In genomic region chr6:25652007-25652515, GRCh38 we compare ENCODE assay signal across 8 cellular contexts. TPM values are rescaled to one million over a fixed set of nuclear protein-coding genes. Genes with fewer than 3 reads are reported as not detected.
DNase-seq lines count a peak whose midpoint lies in the region; ATAC-seq and FAIRE-seq lines count a peak whose summit lies in the region.

A gene with protein sequence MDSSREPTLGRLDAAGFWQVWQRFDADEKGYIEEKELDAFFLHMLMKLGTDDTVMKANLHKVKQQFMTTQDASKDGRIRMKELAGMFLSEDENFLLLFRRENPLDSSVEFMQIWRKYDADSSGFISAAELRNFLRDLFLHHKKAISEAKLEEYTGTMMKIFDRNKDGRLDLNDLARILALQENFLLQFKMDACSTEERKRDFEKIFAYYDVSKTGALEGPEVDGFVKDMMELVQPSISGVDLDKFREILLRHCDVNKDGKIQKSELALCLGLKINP (plus strand): TSS chr6:25652215. CDS start chr6:25652404, 189 bp downstream.

- no peak for ATAC-seq in GM18909 (IDR thresholded peaks at IDR 0.05; ENCODE audit: poor library complexity, unreplicated experiment)

- DNase-seq in EL (peak; percentile 43), NCI-H2029 treated with DMSO at 0.1 percent for 48 hours (lab: John Stamatoyannopoulos, UW) (peak; percentile 38), activated T-cell treated with anti-CD3 and anti-CD28 coated beads for 4 hours (peak; percentile 7), frontal cortex (ENCODE audit: low spot score in 2 of 2) (peak; percentile 20), non-pigmented ciliary epithelial cell (ENCODE audit: low read depth) (peak; percentile 10), cerebellum (ENCODE audit: low spot score) (no peak), GF-D8 (lab: John Stamatoyannopoulos, UW) (no peak)

- FAIRE-seq in frontal cortex (lab: Jason Lieb, UNC) = no peak

RNA-seq across cellular contexts. Expression of the gene that starts here (rescaled TPM):
- total RNA-seq in frontal cortex = 30.2 TPM
- total RNA-seq in cerebellum = 0.36 TPM

Comparison
In these comparisons a context has a peak if more than half of its experiments do, and no peak if none do; other contexts are left out.
1. RNA of the gene that starts here (total RNA-seq): 30.2 TPM in frontal cortex (single experiment); 0.36 TPM in cerebellum (single experiment); every median in the first group is over 10 times any median in the second.
2. DNase-seq: peak in EL (single experiment), NCI-H2029 treated with DMSO at 0.1 percent for 48 hours (single experiment), activated T-cell treated with anti-CD3 and anti-CD28 coated beads for 4 hours (single experiment), frontal cortex (2 of 2) and non-pigmented ciliary epithelial cell (single experiment); none in cerebellum (single experiment) and GF-D8 (single experiment).